ENCODE assay signal across 8 cellular contexts in genomic region chr14:22427771-22428228, GRCh38.
A peak's percentile ranks its signal among the peaks of the same experiment; 100 is the strongest.
DNase-seq lines count a peak whose midpoint lies in the region; ATAC-seq, FAIRE-seq and TF ChIP-seq lines count a peak whose summit lies in the region.

No MANE protein-coding gene starts in this region.

- H3K27ac ChIP-seq in KOPT-K1 (ENCODE audit: low read depth, low read length, poor library complexity, severe bottlenecking): peak overlapping the region; percentile 100
- no peak overlapping the region for H3K27ac ChIP-seq in brain microvascular endothelial cell
- H3K27ac ChIP-seq in right lobe of liver: no peak overlapping the region
- H3K27ac ChIP-seq in transverse colon: peak overlapping the region in 3 of 4 donors; percentile 61 to 68 (median 64)

- TF ChIP-seq EP300 in transverse colon (IDR thresholded peaks at IDR 0.05; ENCODE audit: low read depth): no peak

- intact Hi-C loops in right lobe of liver (cut with DNase I): no loop called here
- intact Hi-C loops in transverse colon (cut with DNase I; ENCODE audit: low total_unique reads): no loop called here

- 8% methylated on average over 9 of the region's 9 CpGs for WGBS in right lobe of liver (ENCODE audit: insufficient coverage, low coverage, low lambda C conversion rate, missing lambda C conversion rate)
- 29 to 91% methylated on average over 4 to 9 of the region's 9 CpGs for WGBS in transverse colon (ENCODE audit: low coverage in 1 of 2), 2 donors

- H3K27me3 ChIP-seq in brain microvascular endothelial cell (replicated peaks) (no peaks in the 10 kb centered on the region), right lobe of liver (no peaks in the 10 kb centered on the region), transverse colon (no peaks in the 10 kb centered on the region), BE2C (no peaks in the 10 kb centered on the region; the same call in 1 of the 2 replicates)

- peak; percentile 51 for DNase-seq in brain microvascular endothelial cell
- peak in 1 of 3 donors; percentile 62 for DNase-seq in right lobe of liver
- DNase-seq in transverse colon: no peak
- no peak for DNase-seq in H54 (ENCODE audit: insufficient read length, low spot score)
- no peak for DNase-seq in BE2C

- H3K9me3 ChIP-seq in KOPT-K1 (ENCODE audit: insufficient read depth, low read length, poor library complexity, severe bottlenecking): no peaks in the 10 kb centered on the region
- H3K9me3 ChIP-seq in right lobe of liver: no peaks in the 10 kb centered on the region
- H3K9me3 ChIP-seq in transverse colon: no peaks in the 10 kb centered on the region
- no peaks in the 10 kb centered on the region for H3K9me3 ChIP-seq in BE2C

- FAIRE-seq in H54 (lab: Jason Lieb, UNC): no peak

- in situ Hi-C loops in brain microvascular endothelial cell (cut with HindIII; ENCODE audit: low pct_ligation_motif_present, low sequenced_read_pairs): no loop called here
- in situ Hi-C loops in transverse colon (cut with MboI; ENCODE audit: low pct_ligation_motif_present in 1 of 4, low pct_unique_long_range_greater_than_20kb in 1 of 4, low sequenced_read_pairs in 3 of 4): no loop called here

- ATAC-seq in right lobe of liver: peak; percentile 84 to 92 (median 90)
- ATAC-seq in HG03469 (IDR thresholded peaks at IDR 0.05; ENCODE audit: unreplicated experiment): no peak
- no peak for ATAC-seq in HG02852 (IDR thresholded peaks at IDR 0.05; ENCODE audit: unreplicated experiment)

- TF ChIP-seq CTCF in brain microvascular endothelial cell (IDR thresholded peaks at IDR 0.05; ENCODE audit: low read depth, low read length, missing control alignments) (no peak), right lobe of liver (IDR thresholded peaks at IDR 0.05) (no peak), transverse colon (IDR thresholded peaks at IDR 0.05) (no peak), BE2C (IDR thresholded peaks at IDR 0.05; ENCODE audit: low read depth, low read length) (no peak)

- H3K4me1 ChIP-seq in right lobe of liver (peaks cover 0 to 11% (median 0%) of the 10 kb centered on the region in 4 donors), transverse colon (peaks cover 12 to 34% (median 24%) of the 10 kb centered on the region in 4 donors), BE2C (no peaks in the 10 kb centered on the region)

- TF ChIP-seq POLR2A in right lobe of liver (IDR thresholded peaks at IDR 0.05) (no peak), transverse colon (IDR thresholded peaks at IDR 0.05) (no peak), H54 (IDR thresholded peaks at IDR 0.05; ENCODE audit: low read depth, low read length) (no peak)

- H3K36me3 ChIP-seq in KOPT-K1 (ENCODE audit: insufficient read depth, low read length) (peaks cover 77% of the 10 kb centered on the region), brain microvascular endothelial cell (replicated peaks) (no peaks in the 10 kb centered on the region), right lobe of liver (no peaks in the 10 kb centered on the region), transverse colon (no peaks in the 10 kb centered on the region), BE2C (no peaks in the 10 kb centered on the region)

- peak overlapping the region; percentile 22 for H3K4me3 ChIP-seq in brain microvascular endothelial cell (ENCODE audit: low read depth, low read length)
- no peak overlapping the region for H3K4me3 ChIP-seq in right lobe of liver
- no peak overlapping the region for H3K4me3 ChIP-seq in transverse colon
- H3K4me3 ChIP-seq in BE2C (ENCODE audit: low read depth, low read length): no peak overlapping the region

Comparison
In these comparisons a context has a peak if more than half of its experiments do, and no peak if none do; other contexts are left out.
1. H3K27ac ChIP-seq: peak in KOPT-K1 (single experiment) and transverse colon (3 of 4); none in brain microvascular endothelial cell (single experiment) and right lobe of liver (0 of 3).
2. ATAC-seq: peak in right lobe of liver (4 of 4); none in HG03469 (single experiment) and HG02852 (single experiment).